ENCODE assay signal across 18 cellular contexts in the genomic region with DNA sequence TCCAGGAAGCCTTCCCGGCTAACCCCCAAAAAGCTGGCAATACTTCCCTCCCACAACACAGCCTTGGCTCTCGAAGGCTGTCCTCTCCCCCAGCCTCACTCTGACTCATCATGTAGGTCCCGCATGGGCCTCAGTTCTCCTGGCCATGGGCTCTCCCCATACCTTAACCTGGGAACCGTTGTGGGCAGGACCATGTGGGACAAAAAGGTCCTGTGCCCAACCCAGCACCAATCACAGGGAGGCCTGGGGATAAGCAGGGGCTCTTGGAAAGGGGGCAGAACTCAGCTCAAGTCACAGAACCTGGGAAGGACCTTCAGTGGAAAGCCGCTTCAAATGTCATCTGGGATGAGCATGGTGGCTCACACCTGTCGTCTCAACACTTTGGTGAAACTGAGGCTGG. TPM values are rescaled to one million over a fixed set of nuclear protein-coding genes. Genes with fewer than 3 reads are reported as not detected.
A peak's percentile ranks its signal among the peaks of the same experiment; 100 is the strongest.
DNase-seq lines count a peak whose midpoint lies in the region; ATAC-seq and TF ChIP-seq lines count a peak whose summit lies in the region.
"Had no signal": no experiment of that assay in that cellular context is flagged by ENCODE, and none has a peak within 500 bp of the region (broad histone marks: within the 10 kb centered on the region; RNA-seq: fewer than 3 reads in every experiment).

No MANE protein-coding gene starts in this region.

- H3K9ac ChIP-seq in BLaER1 (0 out of 2 replicates have a peak overlapping the region, but pooled peaks have one; percentile 75), neuronal stem cell (ENCODE audit: low read depth, low read length, poor library complexity) (no peak overlapping the region)

- H3K27ac ChIP-seq in BLaER1, result peak overlapping the region; percentile 91
- no peak overlapping the region for H3K27ac ChIP-seq in neuronal stem cell (replicated peaks; ENCODE audit: low read length)
- H3K27ac ChIP-seq: 22Rv1, A549, C4-2B had no signal

- H2BK120ac ChIP-seq in neuronal stem cell (ENCODE audit: low read depth, low read length), result peak overlapping the region; percentile 38

- no peak overlapping the region for H2AFZ ChIP-seq in neuronal stem cell (ENCODE audit: low read length)

- peak overlapping the region; percentile 71 for H2AK5ac ChIP-seq in neuronal stem cell (ENCODE audit: low read depth, low read length)

- no peaks in the 10 kb centered on the region for H3K9me3 ChIP-seq in BLaER1
- peaks cover 0 to 2% of the 10 kb centered on the region in 2 donors for H3K9me3 ChIP-seq in neuronal stem cell (replicated peaks in 1 of 2; ENCODE audit: control insufficient read depth in 2 of 2, insufficient read depth in 1 of 2, low read depth in 1 of 2, low read length in 2 of 2)
- H3K9me3 ChIP-seq: A549, Caco-2 had no signal

- peak overlapping the region; percentile 42 for H2BK15ac ChIP-seq in neuronal stem cell (ENCODE audit: low read length)

- no peaks in the 10 kb centered on the region for H3K36me3 Mint-ChIP-seq in brain
- H3K36me3 Mint-ChIP-seq in activated CD4-positive, alpha-beta T cell treated with anti-CD3 and anti-CD28 coated beads, Interleukin-2, amount 10 ng/mL, durations not matched to agents 7 days and 5 days (ENCODE audit: low read depth), result no peaks in the 10 kb centered on the region
- H3K36me3 Mint-ChIP-seq: CD8-positive, alpha-beta T cell had no signal

- no peak for TF ChIP-seq CTCF in brain (conservative IDR thresholded peaks at IDR 0.05)

- H4K8ac ChIP-seq in neuronal stem cell (ENCODE audit: low read depth, low read length), result no peak overlapping the region

- CTCF ChIA-PET in activated CD4-positive, alpha-beta T cell treated with anti-CD3 and anti-CD28 coated beads, Interleukin-2, amount 10 ng/mL, durations not matched to agents 7 days and 5 days (lab: Charles Lee), result interaction anchor here (1.1 to 3.0 kb wide), 2 partner anchors 7 to 13 kb away, joined by 3 to 22 read pairs; no protein-coding TSS in a partner anchor

- no peak for ATAC-seq in HG02610 (IDR thresholded peaks at IDR 0.05; ENCODE audit: unreplicated experiment)
- ATAC-seq: A549; CD8-positive, alpha-beta T cell had no signal

- H3K4me2 ChIP-seq in BLaER1 (peak overlapping the region; percentile 93), neuronal stem cell (ENCODE audit: insufficient read depth, low read length, poor library complexity, severe bottlenecking) (no peak overlapping the region)
- H3K4me2 ChIP-seq: A549 had no signal

- H2BK12ac ChIP-seq in neuronal stem cell (ENCODE audit: low read length), result peak overlapping the region; percentile 53

- H4K20me1 ChIP-seq in BLaER1, result no peaks in the 10 kb centered on the region

- no peak overlapping the region for H3K23ac ChIP-seq in neuronal stem cell (ENCODE audit: low read depth, low read length, poor library complexity)

- H3K27me3 ChIP-seq in BLaER1, result no peaks in the 10 kb centered on the region
- H3K27me3 ChIP-seq in neuronal stem cell (ENCODE audit: control insufficient read depth in 3 of 3, insufficient read depth in 3 of 3, low read depth in 1 of 3, low read length in 3 of 3), result peaks cover 0 to 8% (median 2%) of the 10 kb centered on the region in 3 experiments

- POLR2A ChIA-PET in activated CD4-positive, alpha-beta T cell treated with anti-CD3 and anti-CD28 coated beads, Interleukin-2, amount 10 ng/mL, durations not matched to agents 7 days and 5 days (lab: Charles Lee), result no interaction called here

- H2BK5ac ChIP-seq in neuronal stem cell (ENCODE audit: low read length), result peak overlapping the region; percentile 67

- no peaks in the 10 kb centered on the region for H3K27me3 Mint-ChIP-seq in brain
- peaks cover 2% of the 10 kb centered on the region for H3K27me3 Mint-ChIP-seq in activated CD4-positive, alpha-beta T cell treated with anti-CD3 and anti-CD28 coated beads, Interleukin-2, amount 10 ng/mL, durations not matched to agents 7 days and 5 days

- no peak overlapping the region for H3K14ac ChIP-seq in neuronal stem cell (ENCODE audit: low read length)

- H3K4me3 Mint-ChIP-seq in brain, result no peak overlapping the region
- H3K4me3 Mint-ChIP-seq in activated CD4-positive, alpha-beta T cell treated with anti-CD3 and anti-CD28 coated beads, Interleukin-2, amount 10 ng/mL, durations not matched to agents 7 days and 5 days, result no peak overlapping the region
- H3K4me3 Mint-ChIP-seq: B cell; CD4-positive, alpha-beta T cell; CD8-positive, alpha-beta T cell had no signal

- H3K4me3 ChIP-seq in BLaER1 (peak overlapping the region; percentile 36; the same call in 1 of the 2 replicates), neuronal stem cell (ENCODE audit: low read length in 2 of 2) (no peak overlapping the region)
- H3K4me3 ChIP-seq: A549 had no signal

- peak overlapping the region in 3 of 5 experiments; percentile 42 to 93 (median 75) for H3K27ac Mint-ChIP-seq in brain
- no peak overlapping the region for H3K27ac Mint-ChIP-seq in activated CD4-positive, alpha-beta T cell treated with anti-CD3 and anti-CD28 coated beads, Interleukin-2, amount 10 ng/mL, durations not matched to agents 7 days and 5 days
- H3K27ac Mint-ChIP-seq: B cell; CD4-positive, alpha-beta T cell; CD8-positive, alpha-beta T cell had no signal

- H4K91ac ChIP-seq in neuronal stem cell (ENCODE audit: low read depth, low read length, poor library complexity), result no peak overlapping the region

- DNase-seq in activated effector memory CD4-positive, alpha-beta T cell treated with anti-CD3 and anti-CD28 coated beads, Interleukin-2, amount 50 U/mL, for 16 hours, result peak; percentile 53
- DNase-seq in activated effector memory CD4-positive, alpha-beta T cell treated with Interleukin-2 at 50 U/mL for 16 hours, result no peak
- no peak for DNase-seq in neuronal stem cell (ENCODE audit: low spot score)
- DNase-seq in activated CD4-positive, alpha-beta T cell treated with anti-CD3 and anti-CD28 coated beads, Interleukin-2, amount 10 ng/mL, durations not matched to agents 7 days and 5 days, result no peak
- DNase-seq: AML-193; Caco-2; Calu3; CD4-positive, alpha-beta T cell; CD8-positive, alpha-beta T cell; DMS79 treated with DMSO at 0.1 percent for 48 hours; GF-D8 had no signal

- H3K4me1 Mint-ChIP-seq in brain, result peaks cover 77% of the 10 kb centered on the region
- peaks cover 8% of the 10 kb centered on the region for H3K4me1 Mint-ChIP-seq in activated CD4-positive, alpha-beta T cell treated with anti-CD3 and anti-CD28 coated beads, Interleukin-2, amount 10 ng/mL, durations not matched to agents 7 days and 5 days
- H3K4me1 Mint-ChIP-seq: B cell had no signal

- H3K36me3 ChIP-seq in BLaER1 (no peaks in the 10 kb centered on the region), neuronal stem cell (replicated peaks in 1 of 2; ENCODE audit: control insufficient read depth in 2 of 2, insufficient read depth in 2 of 2, low read length in 2 of 2) (peaks cover 0 to 3% of the 10 kb centered on the region in 2 donors)

- peaks cover 2% of the 10 kb centered on the region for H3K79me1 ChIP-seq in neuronal stem cell (ENCODE audit: low read depth, low read length)

- WGBS in neuronal stem cell (ENCODE audit: extremely low coverage in 2 of 2, insufficient read length in 2 of 2, insufficient replicate concordance in 1 of 2), 2 donors, result no CpG with 5 or more reads among the region's 6 CpGs

- H3K9me3 Mint-ChIP-seq in brain, result peaks cover 0 to 3% (median 0%) of the 10 kb centered on the region in 5 experiments
- no peaks in the 10 kb centered on the region for H3K9me3 Mint-ChIP-seq in activated CD4-positive, alpha-beta T cell treated with anti-CD3 and anti-CD28 coated beads, Interleukin-2, amount 10 ng/mL, durations not matched to agents 7 days and 5 days
- H3K9me3 Mint-ChIP-seq: CD4-positive, alpha-beta T cell; CD8-positive, alpha-beta T cell had no signal

- H3K4ac ChIP-seq in neuronal stem cell (ENCODE audit: low read length), result no peak overlapping the region

- H3K18ac ChIP-seq in neuronal stem cell (ENCODE audit: low read length), result peak overlapping the region; percentile 92

- H3K4me1 ChIP-seq in BLaER1, result peaks cover 100% of the 10 kb centered on the region
- H3K4me1 ChIP-seq in neuronal stem cell (ENCODE audit: control insufficient read depth in 2 of 2, insufficient read depth in 1 of 2, low read depth in 1 of 2, low read length in 2 of 2), result peaks cover 10 to 26% of the 10 kb centered on the region in 2 donors
- H3K4me1 ChIP-seq: A549, Caco-2 had no signal

RNA-seq across cellular contexts. Expression of a gene that starts 45.5 kb away (rescaled TPM):
- polyA plus RNA-seq in brain (ENCODE audit: insufficient read depth, low read depth, low replicate concordance), result 72.7 TPM
- polyA plus RNA-seq in neuronal stem cell (2013, experiment 1 of 2), result 64.6 TPM
- polyA plus RNA-seq in neuronal stem cell (2013, experiment 2 of 2), result 66.2 TPM
- total RNA-seq in activated CD4-positive, alpha-beta T cell treated with anti-CD3 and anti-CD28 coated beads, Interleukin-2, amount 10 ng/mL, durations not matched to agents 7 days and 5 days, result 10 to 100 TPM; 37.6 to 47.2 TPM

RNA-seq across cellular contexts. Expression of a gene that starts 45.6 kb away (rescaled TPM):
- 48.2 TPM for polyA plus RNA-seq in brain (ENCODE audit: insufficient read depth, low read depth, low replicate concordance)
- 28.8 TPM for polyA plus RNA-seq in neuronal stem cell (2013, experiment 1 of 2)
- 27.4 TPM for polyA plus RNA-seq in neuronal stem cell (2013, experiment 2 of 2)
- total RNA-seq in activated CD4-positive, alpha-beta T cell treated with anti-CD3 and anti-CD28 coated beads, Interleukin-2, amount 10 ng/mL, durations not matched to agents 7 days and 5 days, result 10 to 100 TPM; 14.5 to 15.3 TPM
